Comparison of ENCODE assay signal across 16 cellular contexts in genomic region chr4:33316578-33316977, GRCh38.
DNase-seq lines count a peak whose midpoint lies in the region; ATAC-seq and TF ChIP-seq lines count a peak whose summit lies in the region.
"Had no signal": no experiment of that assay in that cellular context is flagged by ENCODE, and none has a peak within 500 bp of the region (broad histone marks: within the 10 kb centered on the region; RNA-seq: fewer than 3 reads in every experiment).

No MANE protein-coding gene starts in this region.

- H2BK5ac ChIP-seq in mesenchymal stem cell (ENCODE audit: low read depth, low read length, poor library complexity, severe bottlenecking): no peak overlapping the region

- H4K8ac ChIP-seq in mesenchymal stem cell (ENCODE audit: low read length): no peak overlapping the region

- H3K36me3 ChIP-seq in mesenchymal stem cell (ENCODE audit: control insufficient read depth in 1 of 2, insufficient read depth in 2 of 2, low read depth in 1 of 2, low read length in 2 of 2) (no peaks in the 10 kb centered on the region), psoas muscle (ENCODE audit: insufficient read depth in 1 of 2, low read depth in 1 of 2) (no peaks in the 10 kb centered on the region)

- no peak overlapping the region for H2AFZ ChIP-seq in mesenchymal stem cell (ENCODE audit: low read depth, low read length)
- H2AFZ ChIP-seq: GM23248 had no signal

- H3K27me3 ChIP-seq in mesenchymal stem cell (ENCODE audit: control insufficient read depth in 1 of 2, insufficient read depth in 1 of 2, low read length in 2 of 2) (no peaks in the 10 kb centered on the region), psoas muscle (ENCODE audit: insufficient read depth in 3 of 3, low read length in 2 of 3) (no peaks in the 10 kb centered on the region)

- H3K27ac ChIP-seq in mesenchymal stem cell (ENCODE audit: low read length, poor library complexity, severe bottlenecking) (no peak overlapping the region), psoas muscle (no peak overlapping the region)
- H3K27ac ChIP-seq: GM23248 had no signal

- H4K91ac ChIP-seq in mesenchymal stem cell (ENCODE audit: low read length): no peak overlapping the region

- H3K18ac ChIP-seq in mesenchymal stem cell (ENCODE audit: low read depth in 1 of 2, low read length in 2 of 2): no peak overlapping the region

- H3K4me3 Mint-ChIP-seq in chondrocyte (ENCODE audit: unreplicated experiment): no peak overlapping the region
- H3K4me3 Mint-ChIP-seq: CD4-positive, alpha-beta memory T cell; H9 had no signal

- H3K9me3 Mint-ChIP-seq in chondrocyte (ENCODE audit: low read depth): peaks cover 7% of the 10 kb centered on the region

- H2BK120ac ChIP-seq in mesenchymal stem cell (ENCODE audit: low read depth, low read length): no peak overlapping the region

- intact Hi-C loops in psoas muscle (cut with DNase I): no loop called here

- ATAC-seq in psoas muscle: peak in 3 of 4 donors; percentile 85 to 96 (median 94)
- ATAC-seq: HCT116 had no signal

- H2BK15ac ChIP-seq in mesenchymal stem cell (ENCODE audit: low read depth, poor library complexity, severe bottlenecking): no peak overlapping the region

- H3K4me3 ChIP-seq in mesenchymal stem cell (ENCODE audit: insufficient read depth in 1 of 2, low read depth in 1 of 2, low read length in 2 of 2) (no peak overlapping the region), psoas muscle (no peak overlapping the region)
- H3K4me3 ChIP-seq: GM23248 had no signal

- H3K79me1 ChIP-seq in mesenchymal stem cell (replicated peaks; ENCODE audit: low read length, poor library complexity, severe bottlenecking): no peaks in the 10 kb centered on the region

- no peak overlapping the region for H3K4ac ChIP-seq in mesenchymal stem cell (ENCODE audit: low read depth in 1 of 2, low read length in 2 of 2)

- H3K4me2 ChIP-seq in mesenchymal stem cell (ENCODE audit: low read length, poor library complexity, severe bottlenecking): no peak overlapping the region

- no peak overlapping the region for H2BK12ac ChIP-seq in mesenchymal stem cell (ENCODE audit: low read length in 2 of 2)

- H3K9me3 ChIP-seq in mesenchymal stem cell (ENCODE audit: control insufficient read depth, low read length) (peaks cover 6% of the 10 kb centered on the region), psoas muscle (no peaks in the 10 kb centered on the region)

- DNase-seq in M059J (ENCODE audit: low read depth): peak; percentile 11
- peak; percentile 48 for DNase-seq in chondrocyte (ENCODE audit: low spot score)
- DNase-seq in mesenchymal stem cell: no peak
- peak in 1 of 2 donors; percentile 63 for DNase-seq in psoas muscle
- DNase-seq in SIG-M5 treated with dmso at 0.1 percent for 504 hours (lab: John Stamatoyannopoulos, UW; ENCODE audit: unreplicated experiment): no peak
- no peak for DNase-seq in iPS-NIHi7 (ENCODE audit: extremely low spot score)
- no peak for DNase-seq in DMS79 (lab: John Stamatoyannopoulos, UW)
- DNase-seq: C1 segment of cervical spinal cord; Calu3; CD4-positive, alpha-beta memory T cell; COR-L47; DMS53; DND-41; GM23248; H9 had no signal

- no peaks in the 10 kb centered on the region for H3K36me3 Mint-ChIP-seq in chondrocyte (ENCODE audit: low read depth)
- H3K36me3 Mint-ChIP-seq: CD4-positive, alpha-beta memory T cell had no signal

- H3K27ac Mint-ChIP-seq in chondrocyte (ENCODE audit: unreplicated experiment): no peak overlapping the region
- H3K27ac Mint-ChIP-seq: H9 had no signal

- H3K4me1 ChIP-seq in mesenchymal stem cell (ENCODE audit: control insufficient read depth, insufficient read depth, low read depth, low read length) (no peaks in the 10 kb centered on the region), psoas muscle (no peaks in the 10 kb centered on the region)

- peak overlapping the region; percentile 34 for H3K9ac ChIP-seq in mesenchymal stem cell (ENCODE audit: low read length)
- H3K9ac ChIP-seq: GM23248 had no signal

- no peak overlapping the region for H3K14ac ChIP-seq in mesenchymal stem cell (ENCODE audit: low read length in 2 of 2)

- H3K4me1 Mint-ChIP-seq in chondrocyte (ENCODE audit: low read depth): no peaks in the 10 kb centered on the region
- H3K4me1 Mint-ChIP-seq: CD4-positive, alpha-beta memory T cell; H9 had no signal

- WGBS in mesenchymal stem cell: 89% methylated on average over 3 of the region's 3 CpGs
- 24 to 30% (median 29%) methylated on average over 3 of the region's 3 CpGs for WGBS in psoas muscle, 3 donors

- no peak overlapping the region for H3K23ac ChIP-seq in mesenchymal stem cell (ENCODE audit: low read length in 2 of 2)

- no peak overlapping the region for H2AK5ac ChIP-seq in mesenchymal stem cell (ENCODE audit: low read length, severe bottlenecking)

- H3K27me3 Mint-ChIP-seq in chondrocyte (ENCODE audit: low read depth): peaks cover 7% of the 10 kb centered on the region
- H3K27me3 Mint-ChIP-seq: CD4-positive, alpha-beta memory T cell had no signal

- TF ChIP-seq CTCF in chondrocyte (IDR thresholded peaks at IDR 0.05): no peak
- no peak for TF ChIP-seq CTCF in psoas muscle (IDR thresholded peaks at IDR 0.05)

Comparison
In these comparisons a context has a peak if more than half of its experiments do, and no peak if none do; other contexts are left out.
1. DNase-seq: peak in M059J (single experiment) and chondrocyte (single experiment); none in mesenchymal stem cell (single experiment), SIG-M5 treated with dmso at 0.1 percent for 504 hours (single experiment), iPS-NIHi7 (single experiment) and DMS79 (single experiment).